In genomic region chr15:90829942-90830440, GRCh38 we compare ENCODE assay signal across 8 cellular contexts. TPM values are rescaled to one million over a fixed set of nuclear protein-coding genes. Genes with fewer than 3 reads are reported as not detected.
DNase-seq lines count a peak whose midpoint lies in the region; ATAC-seq lines count a peak whose summit lies in the region.

No MANE protein-coding gene starts in this region.

- peak overlapping the region; percentile 63 for H3K4me3 Mint-ChIP-seq in activated T-cell treated with anti-CD3 and anti-CD28 coated beads, Interleukin-2, amount 50 U/mL, for 4 hours

- peaks cover 3% of the 10 kb centered on the region for H3K27me3 Mint-ChIP-seq in activated T-cell treated with anti-CD3 and anti-CD28 coated beads, Interleukin-2, amount 50 U/mL, for 4 hours (ENCODE audit: low read depth)

- DNase-seq in CD1c-positive myeloid dendritic cell (ENCODE audit: extremely low spot score) (peak; percentile 88), mucosa of gallbladder (ENCODE audit: low spot score) (peak; percentile 29), NCI-H1105 (lab: John Stamatoyannopoulos, UW) (no peak), GM19240 (ENCODE audit: insufficient read length, low spot score) (no peak)
- DNase-seq in activated T-cell treated with anti-CD3 and anti-CD28 coated beads, Interleukin-2, amount 50 U/mL, for 4 hours = no peak

- ATAC-seq in HG02610 (IDR thresholded peaks at IDR 0.05; ENCODE audit: unreplicated experiment) (peak; percentile 58), GM18867 (IDR thresholded peaks at IDR 0.05; ENCODE audit: unreplicated experiment) (no peak), HG03095 (IDR thresholded peaks at IDR 0.05; ENCODE audit: unreplicated experiment) (no peak)
- peak; percentile 84 to 89 for ATAC-seq in activated T-cell treated with anti-CD3 and anti-CD28 coated beads, Interleukin-2, amount 50 U/mL, for 4 hours

- peaks cover 23% of the 10 kb centered on the region for H3K4me1 Mint-ChIP-seq in activated T-cell treated with anti-CD3 and anti-CD28 coated beads, Interleukin-2, amount 50 U/mL, for 4 hours (ENCODE audit: low read depth)

- H3K9me3 Mint-ChIP-seq in activated T-cell treated with anti-CD3 and anti-CD28 coated beads, Interleukin-2, amount 50 U/mL, for 4 hours = no peaks in the 10 kb centered on the region

- H3K36me3 Mint-ChIP-seq in activated T-cell treated with anti-CD3 and anti-CD28 coated beads, Interleukin-2, amount 50 U/mL, for 4 hours (ENCODE audit: insufficient read depth) = no peaks in the 10 kb centered on the region

RNA-seq across cellular contexts. Expression of gene FURIN, which starts 38.4 kb away (rescaled TPM):
- total RNA-seq in activated T-cell treated with anti-CD3 and anti-CD28 coated beads, Interleukin-2, amount 50 U/mL, for 4 hours = 100 to 1,000 TPM; 162 to 242 (median 189) TPM
- 33.8 TPM for total RNA-seq in mucosa of gallbladder

RNA-seq across cellular contexts. Expression of gene FES, which starts 54.3 kb away (rescaled TPM):
- total RNA-seq in activated T-cell treated with anti-CD3 and anti-CD28 coated beads, Interleukin-2, amount 50 U/mL, for 4 hours = 1 to 10 TPM; 3.6 to 8.1 (median 5.8) TPM
- 26.2 TPM for total RNA-seq in mucosa of gallbladder

Comparison
In these comparisons a context has a peak if more than half of its experiments do, and no peak if none do; other contexts are left out.
1. DNase-seq: peak in CD1c-positive myeloid dendritic cell (single experiment) and mucosa of gallbladder (single experiment); none in activated T-cell treated with anti-CD3 and anti-CD28 coated beads, Interleukin-2, amount 50 U/mL, for 4 hours (single experiment), NCI-H1105 (single experiment) and GM19240 (single experiment).
2. ATAC-seq: peak in HG02610 (single experiment) and activated T-cell treated with anti-CD3 and anti-CD28 coated beads, Interleukin-2, amount 50 U/mL, for 4 hours (2 of 2); none in GM18867 (single experiment) and HG03095 (single experiment).